15 cellular contexts compared by ENCODE assay signal in genomic region chr11:116225784-116226410, GRCh38.
"Had no signal": no experiment of that assay in that cellular context is flagged by ENCODE, and none has a peak within 500 bp of the region (broad histone marks: within the 10 kb centered on the region; RNA-seq: fewer than 3 reads in every experiment).

No MANE protein-coding gene starts in this region.

- H3K4me1 Mint-ChIP-seq: stimulated activated memory B cell treated with anti-CD40 and anti-IgM and Interleukin-4, amounts not matched to agents 10 μg/mL and 1 μg/mL and 100 μg/mL, for 72 hours; T-helper 17 cell had no signal

- H3K27ac Mint-ChIP-seq: activated naive CD4-positive, alpha-beta T cell treated with anti-CD3 and anti-CD28 coated beads, Interleukin-2, amount 50 U/mL, for 72 hours; effector memory CD8-positive, alpha-beta T cell; stimulated activated memory B cell treated with anti-CD40 and anti-IgM and Interleukin-4, amounts not matched to agents 10 μg/mL and 1 μg/mL and 100 μg/mL, for 72 hours; T-helper 17 cell had no signal

- ATAC-seq: activated naive CD4-positive, alpha-beta T cell treated with anti-CD3 and anti-CD28 coated beads, Interleukin-2, amount 50 U/mL, for 72 hours; effector memory CD8-positive, alpha-beta T cell; psoas muscle; sciatic nerve; stimulated activated memory B cell treated with anti-CD40 and anti-IgM and Interleukin-4, amounts not matched to agents 10 μg/mL and 1 μg/mL and 100 μg/mL, for 72 hours; T-helper 17 cell had no signal

- H3K4me3 Mint-ChIP-seq: effector memory CD8-positive, alpha-beta T cell; stimulated activated memory B cell treated with anti-CD40 and anti-IgM and Interleukin-4, amounts not matched to agents 10 μg/mL and 1 μg/mL and 100 μg/mL, for 72 hours; T-helper 17 cell had no signal

- H3K36me3 Mint-ChIP-seq: activated naive CD4-positive, alpha-beta T cell treated with anti-CD3 and anti-CD28 coated beads, Interleukin-2, amount 50 U/mL, for 72 hours; stimulated activated memory B cell treated with anti-CD40 and anti-IgM and Interleukin-4, amounts not matched to agents 10 μg/mL and 1 μg/mL and 100 μg/mL, for 72 hours had no signal

- DNase-seq: activated CD4-positive, alpha-beta T cell treated with anti-CD3 and anti-CD28 coated beads, Interleukin-2, amount 50 U/mL, for 1 hour; activated CD4-positive, CD25-positive, alpha-beta regulatory T cell treated with anti-CD3 and anti-CD28 coated beads, Interleukin-2, amount 50 U/mL, for 72 hours; activated CD8-positive, alpha-beta memory T cell treated with anti-CD3 and anti-CD28 coated beads, Interleukin-2, amount 50 U/mL, for 48 hours; activated gamma-delta T cell; effector memory CD8-positive, alpha-beta T cell; esophagus squamous epithelium; mammary epithelial cell; psoas muscle; stimulated activated CD4-positive, alpha-beta T cell treated with anti-CD3 and anti-CD28 coated beads, Interleukin-4, amount 100 ng/mL, for 4 hours; T-helper 17 cell; testis; upper lobe of left lung had no signal

- H3K9me3 Mint-ChIP-seq: stimulated activated memory B cell treated with anti-CD40 and anti-IgM and Interleukin-4, amounts not matched to agents 10 μg/mL and 1 μg/mL and 100 μg/mL, for 72 hours had no signal
